8 cellular contexts compared by ENCODE assay signal in genomic region chr1:208243851-208244583, GRCh38. TPM values are rescaled to one million over a fixed set of nuclear protein-coding genes. Genes with fewer than 3 reads are reported as not detected.
A peak's percentile ranks its signal among the peaks of the same experiment; 100 is the strongest.
DNase-seq lines count a peak whose midpoint lies in the region; ATAC-seq and TF ChIP-seq lines count a peak whose summit lies in the region.

Gene PLXNA2 (minus strand): TSS chr1:208244384. CDS start chr1:208217922, 26,462 bp downstream.

- DNase-seq in GM10266 (ENCODE audit: extremely low spot score) (peak; percentile 52), PC-3 (peak; percentile 88), activated T-helper 1 cell treated with Interleukin-2 at 50 U/mL for 16 hours (ENCODE audit: low read depth) (peak; percentile 58), esophagus squamous epithelium (lab: John Stamatoyannopoulos, UW) (peak; percentile 32)
- DNase-seq in stimulated activated naive B cell treated with anti-CD40 and anti-IgM and Interleukin-4, amounts not matched to agents 10 μg/mL and 1 μg/mL and 100 μg/mL, for 72 hours: peak; percentile 48

- TF ChIP-seq CTCF in GM10266 (IDR thresholded peaks at IDR 0.05; ENCODE audit: control insufficient read depth, insufficient read depth, low read depth, missing control alignments): no peak
- TF ChIP-seq CTCF in PC-3 (conservative IDR thresholded peaks at IDR 0.05; ENCODE audit: low read depth, low read length): no peak
- TF ChIP-seq CTCF in esophagus squamous epithelium (IDR thresholded peaks at IDR 0.05): no peak

- H3K27ac ChIP-seq in HUES64 (ENCODE audit: low read depth, low read length) (no peak within 1 kb of the TSS), PC-3 (ENCODE audit: low read length) (no peak within 1 kb of the TSS), esophagus squamous epithelium (peak within 1 kb of the TSS; percentile 88 to 93 (median 88)), muscle layer of colon (ENCODE audit: low read depth, low read length) (peak within 1 kb of the TSS; percentile 84)

- peak within 1 kb of the TSS; percentile 89 for H2AFZ ChIP-seq in PC-3 (ENCODE audit: low read length)

- peak within 1 kb of the TSS; percentile 86 to 92 for H3K4me3 Mint-ChIP-seq in stimulated activated naive B cell treated with anti-CD40 and anti-IgM and Interleukin-4, amounts not matched to agents 10 μg/mL and 1 μg/mL and 100 μg/mL, for 72 hours

- H3K36me3 ChIP-seq in HUES64 (ENCODE audit: insufficient read depth, low read length) (no peaks in the 10 kb centered on the region), PC-3 (ENCODE audit: low read depth, low read length) (no peaks in the 10 kb centered on the region), esophagus squamous epithelium (no peaks in the 10 kb centered on the region), muscle layer of colon (ENCODE audit: insufficient read depth, low read length) (no peaks in the 10 kb centered on the region)

- H3K27me3 ChIP-seq in HUES64 (ENCODE audit: insufficient read depth, low read length): peaks cover 66% of the 10 kb centered on the region
- H3K27me3 ChIP-seq in PC-3 (ENCODE audit: low read length): no peaks in the 10 kb centered on the region
- H3K27me3 ChIP-seq in esophagus squamous epithelium: peaks cover 0 to 8% (median 0%) of the 10 kb centered on the region in 4 donors
- no peaks in the 10 kb centered on the region for H3K27me3 ChIP-seq in muscle layer of colon (ENCODE audit: control insufficient read depth in 1 of 2, insufficient read depth in 2 of 2, low read length in 2 of 2)

- no TSS peak for BruUV-seq in PC-3 (replicated peaks; lab: Mats Ljungman, UMichigan)

- H3F3A ChIP-seq in PC-3 (ENCODE audit: low read length, unreplicated experiment): no peaks in the 10 kb centered on the region

- H4K20me1 ChIP-seq in PC-3 (ENCODE audit: low read length): peaks cover 5% of the 10 kb centered on the region; the same call in 1 of the 2 replicates

- ATAC-seq in PC-3: peak; percentile 69
- peak; percentile 79 to 80 for ATAC-seq in stimulated activated naive B cell treated with anti-CD40 and anti-IgM and Interleukin-4, amounts not matched to agents 10 μg/mL and 1 μg/mL and 100 μg/mL, for 72 hours (replicated peaks)
- ATAC-seq in GM18858 (IDR thresholded peaks at IDR 0.05; ENCODE audit: unreplicated experiment): no peak

- H3K4me3 ChIP-seq in HUES64 (ENCODE audit: low read length) (peak within 1 kb of the TSS; percentile 64), PC-3 (ENCODE audit: low read length) (peak within 1 kb of the TSS; percentile 93), esophagus squamous epithelium (peak within 1 kb of the TSS; percentile 84 to 90 (median 87)), muscle layer of colon (ENCODE audit: low read depth in 1 of 2, low read length in 2 of 2) (peak within 1 kb of the TSS; percentile 70 to 84)

- H3K27ac Mint-ChIP-seq in stimulated activated naive B cell treated with anti-CD40 and anti-IgM and Interleukin-4, amounts not matched to agents 10 μg/mL and 1 μg/mL and 100 μg/mL, for 72 hours: peak within 1 kb of the TSS; percentile 44

- H3K9me3 ChIP-seq in HUES64 (ENCODE audit: insufficient read depth, low read depth, low read length): no peaks in the 10 kb centered on the region
- H3K9me3 ChIP-seq in PC-3 (ENCODE audit: low read length): no peaks in the 10 kb centered on the region
- no peaks in the 10 kb centered on the region for H3K9me3 ChIP-seq in esophagus squamous epithelium
- H3K9me3 ChIP-seq in muscle layer of colon (ENCODE audit: low read length): no peaks in the 10 kb centered on the region

- H3K4me1 ChIP-seq in HUES64 (ENCODE audit: insufficient read depth, low read length): peaks cover 21% of the 10 kb centered on the region; the same call in 1 of the 2 replicates
- H3K4me1 ChIP-seq in PC-3 (ENCODE audit: insufficient read depth, low read length): peaks cover 28% of the 10 kb centered on the region
- H3K4me1 ChIP-seq in esophagus squamous epithelium: peaks cover 37 to 58% (median 42%) of the 10 kb centered on the region in 3 donors
- peaks cover 22% of the 10 kb centered on the region for H3K4me1 ChIP-seq in muscle layer of colon (ENCODE audit: insufficient read depth, low read length)

- H3K4me2 ChIP-seq in PC-3 (ENCODE audit: low read length): peak within 1 kb of the TSS; percentile 99

- CTCF ChIA-PET in PC-3 (lab: Charles Lee): interaction anchor here (0.5 to 4.9 kb wide), 11 partner anchors 16 to 1355 kb away, joined by 3 to 198 read pairs (median 5); no protein-coding TSS in a partner anchor

- POLR2A ChIA-PET in PC-3 (lab: Charles Lee; ENCODE audit: unreplicated experiment): interaction anchor here (0.6 to 2.1 kb wide), 6 partner anchors 21 to 375 kb away, joined by 3 to 17 read pairs (median 10); no protein-coding TSS in a partner anchor

- H3K36me3 Mint-ChIP-seq in stimulated activated naive B cell treated with anti-CD40 and anti-IgM and Interleukin-4, amounts not matched to agents 10 μg/mL and 1 μg/mL and 100 μg/mL, for 72 hours: no peaks in the 10 kb centered on the region

- no peaks in the 10 kb centered on the region for H3K9me3 Mint-ChIP-seq in stimulated activated naive B cell treated with anti-CD40 and anti-IgM and Interleukin-4, amounts not matched to agents 10 μg/mL and 1 μg/mL and 100 μg/mL, for 72 hours

- peaks cover 15 to 27% of the 10 kb centered on the region in 2 donors for H3K27me3 Mint-ChIP-seq in stimulated activated naive B cell treated with anti-CD40 and anti-IgM and Interleukin-4, amounts not matched to agents 10 μg/mL and 1 μg/mL and 100 μg/mL, for 72 hours

- H3K9ac ChIP-seq in HUES64 (ENCODE audit: low read depth, low read length): peak within 1 kb of the TSS; percentile 48; the same call in 1 of the 2 replicates
- peak within 1 kb of the TSS; percentile 58 for H3K9ac ChIP-seq in PC-3 (ENCODE audit: low read length)
- H3K9ac ChIP-seq in muscle layer of colon (ENCODE audit: low read length): peak within 1 kb of the TSS; percentile 60

- peaks cover 7 to 24% of the 10 kb centered on the region in 2 donors for H3K4me1 Mint-ChIP-seq in stimulated activated naive B cell treated with anti-CD40 and anti-IgM and Interleukin-4, amounts not matched to agents 10 μg/mL and 1 μg/mL and 100 μg/mL, for 72 hours

- under 1% methylated on average over 84 of the region's 84 CpGs for WGBS in HUES64
- WGBS in esophagus squamous epithelium, 2 donors: 2 to 4% methylated on average over 11 to 15 of the region's 84 CpGs

- peaks cover 40% of the 10 kb centered on the region for H3K79me2 ChIP-seq in PC-3 (ENCODE audit: low read length)

- intact Hi-C loops in PC-3 (cut with micrococcal nuclease): loop anchor here (1.0 kb wide), 2 partner anchors 41 to 60 kb away; no protein-coding TSS in a partner anchor
- intact Hi-C loops in esophagus squamous epithelium (cut with DNase I): loop anchor here (10.0 kb wide), 1 partner anchor 119 kb away; no protein-coding TSS in a partner anchor

- H3K9me2 ChIP-seq in PC-3 (replicated peaks; ENCODE audit: low read length): no peaks in the 10 kb centered on the region

- TF ChIP-seq POLR2A in esophagus squamous epithelium (IDR thresholded peaks at IDR 0.05): peak in 2 of 4 donors; percentile 56 to 65

RNA-seq across cellular contexts. Expression of gene PLXNA2, which starts in this region (rescaled TPM):
- polyA plus RNA-seq in HUES64 (2013, experiment 1 of 2): 3.7 TPM
- 4.1 TPM for polyA plus RNA-seq in HUES64 (2013, experiment 2 of 2)
- total RNA-seq in PC-3 (2014; rRNA removed) (15.8 and 16.2 TPM in 2 replicates), esophagus squamous epithelium (10 to 100 TPM; 26.9 to 54.0 (median 46.1) TPM)

Comparison
In these comparisons a context has a peak if more than half of its experiments do, and no peak if none do; other contexts are left out.
1. DNase-seq: peak in every context shown above with its lines; median percentile 88 in PC-3; 58 in activated T-helper 1 cell treated with Interleukin-2 at 50 U/mL for 16 hours; 52 in GM10266; 48 in stimulated activated naive B cell treated with anti-CD40 and anti-IgM and Interleukin-4, amounts not matched to agents 10 μg/mL and 1 μg/mL and 100 μg/mL, for 72 hours; 32 in esophagus squamous epithelium.
2. H3K27ac ChIP-seq: peak in esophagus squamous epithelium (4 of 4) and muscle layer of colon (single experiment); none in HUES64 (single experiment) and PC-3 (single experiment).
3. Peak in every context shown above with its lines, with median percentiles within 50 percentile points of each other: H3K4me3 ChIP-seq and H3K9ac ChIP-seq.